In the genomic region with DNA sequence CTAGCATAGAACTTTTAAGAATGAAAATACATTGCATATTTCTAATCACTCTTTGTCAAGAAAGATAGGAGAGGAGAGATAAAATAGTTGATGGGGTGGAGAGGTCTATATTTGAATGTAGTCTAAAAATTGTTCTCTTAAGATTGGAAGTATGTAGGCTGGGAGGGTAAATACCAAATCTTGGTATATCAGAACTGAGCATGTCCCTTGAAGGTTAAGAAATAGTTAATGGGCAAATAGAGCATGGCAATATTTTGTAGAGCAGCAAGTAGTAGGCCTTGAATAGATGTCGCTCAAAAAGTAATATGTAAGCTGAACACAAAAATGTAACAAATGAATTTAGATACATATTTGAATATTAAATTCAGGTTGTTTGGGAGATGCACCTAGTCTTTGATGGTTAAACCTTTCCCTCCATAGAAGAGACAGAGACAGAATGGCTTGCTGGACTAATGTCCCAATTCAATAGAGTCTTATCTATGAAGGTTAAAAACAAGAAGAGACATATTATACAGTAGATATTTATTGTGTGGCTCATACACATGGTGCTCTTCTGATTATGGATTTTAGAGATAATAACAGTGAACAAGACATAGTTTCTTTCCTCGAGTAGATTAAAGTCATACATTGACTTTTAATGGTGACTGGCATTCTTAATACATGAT, we compare ENCODE assay signal across 11 cellular contexts. TPM values are rescaled to one million over a fixed set of nuclear protein-coding genes. Genes with fewer than 3 reads are reported as not detected.
"Had no signal": no experiment of that assay in that cellular context is flagged by ENCODE, and none has a peak within 500 bp of the region (broad histone marks: within the 10 kb centered on the region; RNA-seq: fewer than 3 reads in every experiment).

No MANE protein-coding gene starts in this region.

- H3K9me3 Mint-ChIP-seq: H9, HFFc6 had no signal

- H3K27ac Mint-ChIP-seq: H9, HFFc6 had no signal

- FAIRE-seq: H1, H54 had no signal

- H3K9ac ChIP-seq: GM23248 had no signal

- H3K36me3 ChIP-seq: HAP-1 had no signal

- H3K4me3 ChIP-seq: GM23248, HAP-1 had no signal

- H3K27ac ChIP-seq: GM23248 had no signal

- H3K9me3 ChIP-seq: HAP-1 had no signal

- H3K4me3 Mint-ChIP-seq: H9, HFFc6 had no signal

- DNase-seq: GM23248, GOT3, H7, H9, HCEC 1CT, HFFc6 had no signal

- H2AFZ ChIP-seq: GM23248 had no signal

- ATAC-seq: HCT116 had no signal

RNA-seq across cellular contexts. Expression of gene ALB, which starts 12.5 kb away (rescaled TPM):
- total RNA-seq: GM23248, H1, H4, H9, HFFc6 had no signal
- polyA plus RNA-seq: GM23248 had no signal

RNA-seq across cellular contexts. Expression of gene AFP, which starts 19.5 kb away (rescaled TPM):
- total RNA-seq: GM23248 had no signal
